In genomic region chr22:37976022-37976421, GRCh38 we compare ENCODE assay signal across 10 cellular contexts. TPM values are rescaled to one million over a fixed set of nuclear protein-coding genes. Genes with fewer than 3 reads are reported as not detected.
"Had no signal": no experiment of that assay in that cellular context is flagged by ENCODE, and none has a peak within 500 bp of the region (broad histone marks: within the 10 kb centered on the region; RNA-seq: fewer than 3 reads in every experiment).

No MANE protein-coding gene starts in this region.

RNA-seq across cellular contexts. Expression of gene SOX10, which starts 8.3 kb away (rescaled TPM):
- total RNA-seq: naive thymus-derived CD8-positive, alpha-beta T cell; natural killer cell treated with Interleukin-12 subunit alpha and Interleukin-12 subunit beta and Interleukin-15 and Interleukin-18, amount 100 ng/mL, for 72 hours; osteoblast; pulmonary artery endothelial cell; smooth muscle cell had no signal
- polyA plus RNA-seq: naive thymus-derived CD8-positive, alpha-beta T cell; smooth muscle cell had no signal

RNA-seq across cellular contexts. Expression of gene C22orf23, which starts 22.6 kb away (rescaled TPM):
- total RNA-seq: naive thymus-derived CD8-positive, alpha-beta T cell; spleen; stomach; suprapubic skin; ureter; vagina had no signal
- polyA plus RNA-seq: naive thymus-derived CD8-positive, alpha-beta T cell had no signal
